36 cellular contexts compared by ENCODE assay signal in the genomic region with DNA sequence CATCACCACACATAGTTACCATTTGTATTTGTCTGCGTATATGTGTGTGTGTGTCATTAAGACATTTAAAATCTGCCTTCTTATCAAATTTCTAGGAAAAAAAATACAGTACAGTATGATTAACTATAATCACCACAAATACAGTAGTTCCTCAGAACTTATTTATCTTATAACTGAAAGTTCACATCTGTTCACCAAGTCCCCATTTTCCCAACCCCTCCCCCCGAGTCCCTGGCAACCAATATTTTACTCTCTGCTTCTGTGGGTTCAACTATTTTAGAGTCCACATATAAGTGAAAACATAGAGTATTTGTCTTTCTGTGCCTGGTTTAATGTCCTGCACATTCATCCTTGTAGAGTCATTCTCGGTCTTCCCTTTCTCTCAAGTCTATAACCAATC. TPM values are rescaled to one million over a fixed set of nuclear protein-coding genes. Genes with fewer than 3 reads are reported as not detected.
"Had no signal": no experiment of that assay in that cellular context is flagged by ENCODE, and none has a peak within 500 bp of the region (broad histone marks: within the 10 kb centered on the region; RNA-seq: fewer than 3 reads in every experiment).

No MANE protein-coding gene starts in this region.

- ATAC-seq: Right ventricle myocardium inferior had no signal

- H3K4me3 ChIP-seq: breast epithelium, PC-9 had no signal

- H3K4me2 ChIP-seq: PC-9 had no signal

- FAIRE-seq: RCC 7860 had no signal

- DNase-seq: activated B cell treated with CpG ODN at 0.5 μM for 24 hours; activated CD4-positive, alpha-beta memory T cell treated with anti-CD3 and anti-CD28 coated beads for 36 hours; activated CD4-positive, alpha-beta T cell treated with anti-CD3 and anti-CD28 coated beads for 4 hours; activated CD4-positive, alpha-beta T cell treated with anti-CD3 and anti-CD28 coated beads, Interleukin-2, amount 50 U/mL, for 1 hour; activated CD4-positive, CD25-positive, alpha-beta regulatory T cell treated with anti-CD3 and anti-CD28 coated beads, Interleukin-2, amount 50 U/mL, for 72 hours; activated CD8-positive, alpha-beta memory T cell treated with anti-CD3 and anti-CD28 coated beads, Interleukin-2, amount 50 U/mL, for 4 hours; activated effector memory CD4-positive, alpha-beta T cell treated with Interleukin-2 at 50 U/mL for 16 hours; activated naive CD4-positive, alpha-beta T cell treated with anti-CD3 and anti-CD28 coated beads, Interleukin-2, amount 50 U/mL, for 16 hours; activated naive CD8-positive, alpha-beta T cell treated with anti-CD3 and anti-CD28 coated beads for 36 hours; activated T-cell treated with anti-CD3 and anti-CD28 coated beads for 4 hours; activated T-cell treated with anti-CD3 and anti-CD28 coated beads, Interleukin-2, amount 50 U/mL, for 48 hours; amniotic stem cell; aorta; NCI-H1092 treated with DMSO at 0.1 percent for 48 hours; NCI-H1417; NCI-H146; NCI-H187; NCI-H2029 treated with DMSO at 0.1 percent for 48 hours; NCI-H2107; NCI-H2171; NCI-H510A; NCI-H526; NCI-H748 treated with DMSO at 0.1 percent for 48 hours; NK-92 treated with Interleukin-12 subunit alpha and Interleukin-12 subunit beta, amount 100 ng/mL, for 24 hours; PC-9; SW 1271; T-helper 1 cell; T-helper 2 cell; T-helper 9 cell had no signal

- H3K36me3 ChIP-seq: breast epithelium had no signal

- H3K9me3 ChIP-seq: breast epithelium had no signal

- H3K27me3 ChIP-seq: breast epithelium had no signal

- H3K4me1 ChIP-seq: breast epithelium had no signal

- H2AFZ ChIP-seq: PC-9 had no signal

- H3K27ac ChIP-seq: breast epithelium, PC-9, RWPE1, VCaP had no signal

RNA-seq across cellular contexts. Expression of gene GLIPR1L1, which starts 16.7 kb away (rescaled TPM):
- total RNA-seq: activated B cell treated with CpG ODN at 0.5 μM for 24 hours; activated CD4-positive, alpha-beta memory T cell treated with anti-CD3 and anti-CD28 coated beads for 36 hours; activated naive CD8-positive, alpha-beta T cell treated with anti-CD3 and anti-CD28 coated beads for 36 hours; aorta; breast epithelium; cardiac septum; M059J; PC-9; Right ventricle myocardium inferior had no signal
- polyA plus RNA-seq: aorta had no signal
